8 cellular contexts compared by ENCODE assay signal in genomic region chr15:40769310-40770146, GRCh38. TPM values are rescaled to one million over a fixed set of nuclear protein-coding genes. Genes with fewer than 3 reads are reported as not detected.
DNase-seq lines count a peak whose midpoint lies in the region; ATAC-seq and TF ChIP-seq lines count a peak whose summit lies in the region.

A gene with protein sequence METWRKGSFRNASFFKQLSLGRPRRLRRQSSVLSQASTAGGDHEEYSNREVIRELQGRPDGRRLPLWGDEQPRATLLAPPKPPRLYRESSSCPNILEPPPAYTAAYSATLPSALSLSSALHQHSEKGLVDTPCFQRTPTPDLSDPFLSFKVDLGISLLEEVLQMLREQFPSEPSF (plus strand): TSS chr15:40769980. CDS start chr15:40770496, 516 bp downstream.

- H3K9me3 Mint-ChIP-seq in osteocyte (ENCODE audit: unreplicated experiment) = no peaks in the 10 kb centered on the region

- no peak within 1 kb of the TSS for H3K4me3 Mint-ChIP-seq in osteocyte (ENCODE audit: unreplicated experiment)

- H3K4me3 ChIP-seq in effector memory CD4-positive, alpha-beta T cell (ENCODE audit: insufficient read depth, low read depth, low read length, poor library complexity, severe bottlenecking) = no peak within 1 kb of the TSS

- H3K4me1 Mint-ChIP-seq in osteocyte (ENCODE audit: unreplicated experiment) = peaks cover 35% of the 10 kb centered on the region

- no peak for TF ChIP-seq CTCF in osteocyte (IDR thresholded peaks at IDR 0.05)

- DNase-seq in ELR (ENCODE audit: low read depth) (peak; percentile 67), NCI-H1436 (lab: John Stamatoyannopoulos, UW) (peak; percentile 81), osteocyte (ENCODE audit: extremely low spot score, unreplicated experiment) (no peak), hepatic stellate cell (ENCODE audit: low spot score) (no peak)
- DNase-seq in activated CD4-positive, alpha-beta T cell treated with anti-CD3 and anti-CD28 coated beads, Interleukin-2, amount 50 U/mL, for 48 hours = peak; percentile 59 to 62
- DNase-seq in effector memory CD4-positive, alpha-beta T cell = no peak

- ATAC-seq in GM21737 (IDR thresholded peaks at IDR 0.05; ENCODE audit: unreplicated experiment) (peak; percentile 43), GM21717 (IDR thresholded peaks at IDR 0.05; ENCODE audit: unreplicated experiment) (no peak)

- no peaks in the 10 kb centered on the region for H3K27me3 ChIP-seq in effector memory CD4-positive, alpha-beta T cell (replicated peaks; ENCODE audit: control insufficient read depth, insufficient read depth, low read length, poor library complexity, severe bottlenecking)

- no peaks in the 10 kb centered on the region for H3K27me3 Mint-ChIP-seq in osteocyte (ENCODE audit: unreplicated experiment)

- H3K4me1 ChIP-seq in effector memory CD4-positive, alpha-beta T cell (ENCODE audit: control insufficient read depth, insufficient read depth, low read length, poor library complexity, severe bottlenecking) = peaks cover 16% of the 10 kb centered on the region

- H3K27ac Mint-ChIP-seq in osteocyte (ENCODE audit: unreplicated experiment) = peak within 1 kb of the TSS; percentile 62

- peak within 1 kb of the TSS; percentile 27 for H3K27ac ChIP-seq in effector memory CD4-positive, alpha-beta T cell (ENCODE audit: insufficient read depth, low read length, poor library complexity, severe bottlenecking)

- H3K36me3 Mint-ChIP-seq in osteocyte (ENCODE audit: unreplicated experiment) = peaks cover 13% of the 10 kb centered on the region

- no peaks in the 10 kb centered on the region for H3K9me3 ChIP-seq in effector memory CD4-positive, alpha-beta T cell (ENCODE audit: control insufficient read depth, low read length)

- peaks cover 19% of the 10 kb centered on the region for H3K36me3 ChIP-seq in effector memory CD4-positive, alpha-beta T cell (ENCODE audit: control insufficient read depth, insufficient read depth, low read length)

RNA-seq across cellular contexts. Expression of the gene that starts here (rescaled TPM):
- total RNA-seq in osteocyte = not detected in 2 replicates

Comparison
In these comparisons a context has a peak if more than half of its experiments do, and no peak if none do; other contexts are left out.
1. DNase-seq: peak in ELR (single experiment), NCI-H1436 (single experiment) and activated CD4-positive, alpha-beta T cell treated with anti-CD3 and anti-CD28 coated beads, Interleukin-2, amount 50 U/mL, for 48 hours (2 of 2); none in effector memory CD4-positive, alpha-beta T cell (0 of 3), osteocyte (single experiment) and hepatic stellate cell (single experiment).